9 cellular contexts compared by ENCODE assay signal in genomic region chr3:169339386-169339785, GRCh38.
"Had no signal": no experiment of that assay in that cellular context is flagged by ENCODE, and none has a peak within 500 bp of the region (broad histone marks: within the 10 kb centered on the region; RNA-seq: fewer than 3 reads in every experiment).

No MANE protein-coding gene starts in this region.

- DNase-seq: GM23248, GOT3, H7, H9, HCEC 1CT, HFFc6 had no signal

- H3K36me3 ChIP-seq: HAP-1 had no signal

- H3K9me3 Mint-ChIP-seq: GM23338, H9, HFFc6 had no signal

- H3K4me2 ChIP-seq: GM23338 had no signal

- H3K27ac ChIP-seq: GM23248 had no signal

- H3K4me1 ChIP-seq: HAP-1 had no signal

- H3K9ac ChIP-seq: GM23248 had no signal

- H2AFZ ChIP-seq: GM23248, GM23338 had no signal

- H3K27ac Mint-ChIP-seq: HFFc6 had no signal

- ATAC-seq: GM23338, HCT116 had no signal

- H3K4me3 ChIP-seq: GM23248, GM23338, HAP-1 had no signal

- H3K9me3 ChIP-seq: HAP-1 had no signal

- H3K4me3 Mint-ChIP-seq: GM23338, H9, HFFc6 had no signal
